ENCODE assay signal across 17 cellular contexts in genomic region chr4:162229670-162230069, GRCh38.
DNase-seq lines count a peak whose midpoint lies in the region; ATAC-seq and TF ChIP-seq lines count a peak whose summit lies in the region.
"Had no signal": no experiment of that assay in that cellular context is flagged by ENCODE, and none has a peak within 500 bp of the region (broad histone marks: within the 10 kb centered on the region; RNA-seq: fewer than 3 reads in every experiment).

No MANE protein-coding gene starts in this region.

- H3K27me3 Mint-ChIP-seq in activated T-helper 17 cell treated with anti-CD3 and anti-CD28 coated beads, Interleukin-2, amount 50 U/mL, for 72 hours: no peaks in the 10 kb centered on the region

- H3K9me3 ChIP-seq in RWPE2 (ENCODE audit: severe bottlenecking): no peaks in the 10 kb centered on the region

- no peak overlapping the region for H3K4me3 ChIP-seq in RWPE2 (ENCODE audit: severe bottlenecking)

- no peak overlapping the region for H3K27ac ChIP-seq in RWPE2 (ENCODE audit: poor library complexity, severe bottlenecking)

- no peaks in the 10 kb centered on the region for H3K4me1 ChIP-seq in RWPE2 (ENCODE audit: insufficient read depth, poor library complexity, severe bottlenecking)

- no peak overlapping the region for H3K27ac Mint-ChIP-seq in activated T-helper 17 cell treated with anti-CD3 and anti-CD28 coated beads, Interleukin-2, amount 50 U/mL, for 72 hours

- DNase-seq in 8988T (peak; percentile 4), HCEC 1CT (peak; percentile 28), RWPE2 (ENCODE audit: low spot score) (no peak), glomerular visceral epithelial cell (ENCODE audit: extremely low spot score) (peak; percentile 12), AG08396 (ENCODE audit: low spot score) (no peak), GM10248 (ENCODE audit: extremely low spot score) (no peak), NCI-H446 (lab: John Stamatoyannopoulos, UW) (no peak)
- DNase-seq: AML-193, Calu3, DMS79, KG1, MM.1S, NCI-H1105, NCI-H1694 treated with DMSO at 0.1 percent for 48 hours, NCI-H345, SHP77 had no signal

- CTCF ChIA-PET in GM10248 (lab: Yijun Ruan, JAX): no interaction called here

- no peak overlapping the region for H3K4me3 Mint-ChIP-seq in activated T-helper 17 cell treated with anti-CD3 and anti-CD28 coated beads, Interleukin-2, amount 50 U/mL, for 72 hours

- no peaks in the 10 kb centered on the region for H3K36me3 Mint-ChIP-seq in activated T-helper 17 cell treated with anti-CD3 and anti-CD28 coated beads, Interleukin-2, amount 50 U/mL, for 72 hours (ENCODE audit: low read depth)

- H3K4me1 Mint-ChIP-seq in activated T-helper 17 cell treated with anti-CD3 and anti-CD28 coated beads, Interleukin-2, amount 50 U/mL, for 72 hours: no peaks in the 10 kb centered on the region

- peaks cover 28% of the 10 kb centered on the region for H3K9me3 Mint-ChIP-seq in activated T-helper 17 cell treated with anti-CD3 and anti-CD28 coated beads, Interleukin-2, amount 50 U/mL, for 72 hours

- H3K36me3 ChIP-seq in RWPE2 (ENCODE audit: low read depth): no peaks in the 10 kb centered on the region

- ATAC-seq in RWPE2 (ENCODE audit: low read depth): peak; percentile 64; the same call in 2 of the 3 replicates
- no peak for ATAC-seq in activated T-helper 17 cell treated with anti-CD3 and anti-CD28 coated beads, Interleukin-2, amount 50 U/mL, for 72 hours (replicated peaks)

- POLR2A ChIA-PET in GM10248 (lab: Yijun Ruan, JAX): no interaction called here

- H3K27me3 ChIP-seq in RWPE2 (ENCODE audit: insufficient read depth, poor library complexity, severe bottlenecking): no peaks in the 10 kb centered on the region

- TF ChIP-seq CTCF in RWPE2 (IDR thresholded peaks at IDR 0.05; ENCODE audit: poor library complexity, severe bottlenecking) (no peak), GM10248 (IDR thresholded peaks at IDR 0.05; ENCODE audit: control extremely low read depth, extremely low read depth, low read depth, missing control alignments) (no peak)

Comparison
In these comparisons a context has a peak if more than half of its experiments do, and no peak if none do; other contexts are left out.
1. DNase-seq: peak in 8988T (single experiment), HCEC 1CT (single experiment) and glomerular visceral epithelial cell (single experiment); none in RWPE2 (single experiment), AG08396 (single experiment), GM10248 (single experiment) and NCI-H446 (0 of 2).